8 cellular contexts compared by ENCODE assay signal in genomic region chr2:112583497-112584133, GRCh38. TPM values are rescaled to one million over a fixed set of nuclear protein-coding genes. Genes with fewer than 3 reads are reported as not detected.
DNase-seq lines count a peak whose midpoint lies in the region; ATAC-seq and TF ChIP-seq lines count a peak whose summit lies in the region.

No MANE protein-coding gene starts in this region.

- no peaks in the 10 kb centered on the region for H3K9me3 ChIP-seq in CD8-positive, alpha-beta T cell (ENCODE audit: low read length)

- H3K27me3 Mint-ChIP-seq in CD8-positive, alpha-beta T cell (ENCODE audit: low read depth): no peaks in the 10 kb centered on the region
- no peaks in the 10 kb centered on the region for H3K27me3 Mint-ChIP-seq in activated CD4-positive, alpha-beta memory T cell treated with anti-CD3 and anti-CD28 coated beads for 36 hours
- H3K27me3 Mint-ChIP-seq in glutamatergic neuron (ENCODE audit: unreplicated experiment): peaks cover 3% of the 10 kb centered on the region

- peaks cover 24% of the 10 kb centered on the region for H3K4me1 ChIP-seq in CD8-positive, alpha-beta T cell (ENCODE audit: insufficient read depth, low read length)

- H3K27ac ChIP-seq in CD8-positive, alpha-beta T cell (ENCODE audit: low read depth, low read length): peak overlapping the region; percentile 75

- peaks cover 9% of the 10 kb centered on the region for H3K36me3 ChIP-seq in CD8-positive, alpha-beta T cell (ENCODE audit: insufficient read depth, low read length)

- CTCF ChIA-PET in CD8-positive, alpha-beta T cell (lab: Charles Lee): interaction anchor here (0.6 to 3.4 kb wide), 6 partner anchors 17 to 185 kb away, joined by 3 to 18 read pairs (median 4); no protein-coding TSS in a partner anchor
- CTCF ChIA-PET in activated CD4-positive, alpha-beta memory T cell treated with anti-CD3 and anti-CD28 coated beads for 36 hours (lab: Charles Lee): interaction anchor here (0.8 to 2.8 kb wide), 7 partner anchors 11 to 166 kb away, joined by 3 to 21 read pairs (median 5); no protein-coding TSS in a partner anchor

- peaks cover 35% of the 10 kb centered on the region for H3K4me1 Mint-ChIP-seq in CD8-positive, alpha-beta T cell (ENCODE audit: low read depth)
- H3K4me1 Mint-ChIP-seq in activated CD4-positive, alpha-beta memory T cell treated with anti-CD3 and anti-CD28 coated beads for 36 hours (ENCODE audit: low read depth): peaks cover 30% of the 10 kb centered on the region
- H3K4me1 Mint-ChIP-seq in glutamatergic neuron (ENCODE audit: low read depth, unreplicated experiment): peaks cover 12% of the 10 kb centered on the region

- POLR2A ChIA-PET in CD8-positive, alpha-beta T cell (lab: Charles Lee): interaction anchor here (0.8 to 4.1 kb wide), 4 partner anchors 47 to 329 kb away, joined by 3 to 16 read pairs (median 3); partner anchors contain the start of genes SLC20A1 and ZC3H8
- POLR2A ChIA-PET in activated CD4-positive, alpha-beta memory T cell treated with anti-CD3 and anti-CD28 coated beads for 36 hours (lab: Charles Lee): interaction anchor here (0.6 to 2.6 kb wide), 3 partner anchors 62 to 144 kb away, joined by 3 to 11 read pairs (median 3); partner anchors contain the start of gene SLC20A1

- peaks cover 29% of the 10 kb centered on the region for H3K36me3 Mint-ChIP-seq in CD8-positive, alpha-beta T cell
- H3K36me3 Mint-ChIP-seq in activated CD4-positive, alpha-beta memory T cell treated with anti-CD3 and anti-CD28 coated beads for 36 hours: peaks cover 15% of the 10 kb centered on the region
- peaks cover 4% of the 10 kb centered on the region for H3K36me3 Mint-ChIP-seq in glutamatergic neuron (ENCODE audit: unreplicated experiment)

- intact Hi-C loops in CD8-positive, alpha-beta T cell (cut with DNase I, micrococcal nuclease): loop anchor here (1.0 to 10.0 kb wide), 14 partner anchors 41 to 699 kb away; partner anchors contain the start of genes POLR1B (in 2 of the 2), SLC20A1 (in 2 of the 2), ZC3H6 (in 2 of the 2) and ZC3H8 (in 2 of the 2)
- intact Hi-C loops in activated CD4-positive, alpha-beta memory T cell treated with anti-CD3 and anti-CD28 coated beads for 36 hours (cut with micrococcal nuclease): loop anchor here (1.0 to 5.0 kb wide), 7 partner anchors 41 to 396 kb away; partner anchors contain the start of genes POLR1B, SLC20A1, ZC3H6 and ZC3H8

- H3K9me3 Mint-ChIP-seq in CD8-positive, alpha-beta T cell: no peaks in the 10 kb centered on the region
- no peaks in the 10 kb centered on the region for H3K9me3 Mint-ChIP-seq in activated CD4-positive, alpha-beta memory T cell treated with anti-CD3 and anti-CD28 coated beads for 36 hours
- peaks cover 14% of the 10 kb centered on the region for H3K9me3 Mint-ChIP-seq in glutamatergic neuron (ENCODE audit: unreplicated experiment)

- peak overlapping the region; percentile 95 for H3K4me3 Mint-ChIP-seq in CD8-positive, alpha-beta T cell
- H3K4me3 Mint-ChIP-seq in activated CD4-positive, alpha-beta memory T cell treated with anti-CD3 and anti-CD28 coated beads for 36 hours: peak overlapping the region; percentile 97
- H3K4me3 Mint-ChIP-seq in glutamatergic neuron (ENCODE audit: unreplicated experiment): peak overlapping the region; percentile 96

- DNase-seq in CD8-positive, alpha-beta T cell: no peak
- DNase-seq in LNCaP clone FGC (ENCODE audit: low read depth): no peak
- no peak for DNase-seq in activated CD4-positive, alpha-beta memory T cell treated with anti-CD3 and anti-CD28 coated beads for 36 hours
- DNase-seq in glutamatergic neuron: no peak
- peak; percentile 34 for DNase-seq in putamen (ENCODE audit: low spot score)
- no peak for DNase-seq in NCI-H774 (lab: John Stamatoyannopoulos, UW)
- no peak for DNase-seq in stimulated activated CD4-positive, alpha-beta T cell treated with anti-CD3 and anti-CD28 coated beads, Interleukin-15, amount 100 ng/mL, for 24 hours

- peak overlapping the region; percentile 79 for H3K4me3 ChIP-seq in CD8-positive, alpha-beta T cell (ENCODE audit: low read depth, low read length)
- peak overlapping the region; percentile 82 for H3K4me3 ChIP-seq in LNCaP clone FGC (ENCODE audit: low read depth, low read length)

- no peak for TF ChIP-seq CTCF in CD8-positive, alpha-beta T cell (IDR thresholded peaks at IDR 0.05)
- TF ChIP-seq CTCF in LNCaP clone FGC (IDR thresholded peaks at IDR 0.05; ENCODE audit: control insufficient read depth, extremely low read depth, insufficient read depth): peak; percentile 27; the same call in 1 of the 2 replicates
- TF ChIP-seq CTCF in glutamatergic neuron (IDR thresholded peaks at IDR 0.05; ENCODE audit: partially characterized antibody, unreplicated experiment): no peak

- H3K27me3 ChIP-seq in CD8-positive, alpha-beta T cell (ENCODE audit: insufficient read depth, low read length): no peaks in the 10 kb centered on the region

- H3K27ac Mint-ChIP-seq in CD8-positive, alpha-beta T cell: peak overlapping the region; percentile 94
- H3K27ac Mint-ChIP-seq in activated CD4-positive, alpha-beta memory T cell treated with anti-CD3 and anti-CD28 coated beads for 36 hours: peak overlapping the region; percentile 99
- H3K27ac Mint-ChIP-seq in glutamatergic neuron (ENCODE audit: unreplicated experiment): peak overlapping the region; percentile 86

- no peak for ATAC-seq in CD8-positive, alpha-beta T cell
- ATAC-seq in HG02840 (IDR thresholded peaks at IDR 0.05; ENCODE audit: low FRiP score, unreplicated experiment): no peak

RNA-seq across cellular contexts. Expression of gene CHCHD5, which starts 0.8 kb away (rescaled TPM):
- 10 to 100 TPM; 12.0 to 15.5 TPM for total RNA-seq in CD8-positive, alpha-beta T cell
- 10 to 100 TPM; 39.3 to 41.4 TPM for total RNA-seq in activated CD4-positive, alpha-beta memory T cell treated with anti-CD3 and anti-CD28 coated beads for 36 hours
- 24.4 TPM for total RNA-seq in glutamatergic neuron (ENCODE audit: unreplicated experiment)

RNA-seq across cellular contexts. Expression of gene POLR1B, which starts 41.4 kb away (rescaled TPM):
- 10 to 100 TPM; 10.0 to 11.0 TPM for total RNA-seq in CD8-positive, alpha-beta T cell
- total RNA-seq in activated CD4-positive, alpha-beta memory T cell treated with anti-CD3 and anti-CD28 coated beads for 36 hours: 10 to 100 TPM; 50.7 to 55.3 TPM
- 13.9 TPM for total RNA-seq in glutamatergic neuron (ENCODE audit: unreplicated experiment)
